8 cellular contexts compared by ENCODE assay signal in the genomic region with DNA sequence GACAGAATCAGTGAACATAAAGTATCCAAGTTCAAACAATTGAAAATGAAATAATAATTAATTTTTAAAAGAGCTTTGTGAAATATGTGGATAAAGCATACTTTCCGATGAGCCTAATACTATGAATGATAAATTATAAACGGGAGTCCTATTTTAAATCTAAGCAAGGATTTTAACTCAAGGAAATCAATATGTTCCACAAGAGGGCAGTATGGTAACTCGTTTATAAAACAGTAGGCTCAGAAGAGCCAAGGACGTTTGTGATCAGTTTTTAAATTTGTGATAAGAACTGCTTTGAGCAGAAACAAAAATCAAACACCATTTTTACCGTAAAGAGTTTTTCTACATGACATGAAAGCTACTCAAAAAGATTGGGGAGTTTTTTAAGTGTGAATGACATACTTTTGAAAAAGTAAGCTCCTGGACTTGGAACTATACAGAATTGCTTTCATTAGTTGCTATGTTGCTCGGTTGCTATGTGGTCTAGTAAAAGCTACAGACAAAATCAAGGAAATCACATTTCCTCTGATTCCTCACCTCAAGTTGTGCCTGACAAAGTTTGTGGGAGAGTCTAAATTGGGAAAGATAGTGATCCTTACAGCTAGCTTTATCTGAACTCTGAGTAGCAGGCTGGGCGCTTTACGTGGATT. TPM values are rescaled to one million over a fixed set of nuclear protein-coding genes. Genes with fewer than 3 reads are reported as not detected.
DNase-seq lines count a peak whose midpoint lies in the region; ATAC-seq, FAIRE-seq and TF ChIP-seq lines count a peak whose summit lies in the region.

No MANE protein-coding gene starts in this region.

- peaks cover 62% of the 10 kb centered on the region for H3K27me3 Mint-ChIP-seq in osteocyte (ENCODE audit: unreplicated experiment)

- H3K4me2 ChIP-seq in BLaER1 treated with 17β-estradiol and CSF1 and Interleukin-3, amounts not matched to agents 10 nM and 100 nM, result peak overlapping the region in 10 of 11 experiments; percentile 0 to 54 (median 36); a peak in 18 of 22 replicates

- FAIRE-seq in RCC 7860 (lab: Jason Lieb, UNC), result peak; percentile 64

- CTCF ChIA-PET in HEK293T (lab: Yijun Ruan, JAX), result interaction anchor here (0.7 to 2.5 kb wide), 12 partner anchors 9 to 177 kb away, joined by 3 to 15 read pairs (median 4); partner anchors contain the start of gene TEKT1

- ATAC-seq in GM21786 (IDR thresholded peaks at IDR 0.05; ENCODE audit: unreplicated experiment), result no peak

- H3K27ac Mint-ChIP-seq in osteocyte (ENCODE audit: unreplicated experiment), result no peak overlapping the region

- 23 to 28% (median 25%) methylated on average over 8 of the region's 8 CpGs for WGBS in stomach, 5 donors

- no peaks in the 10 kb centered on the region for H3K36me3 ChIP-seq in BLaER1 treated with 17β-estradiol and CSF1 and Interleukin-3, amounts not matched to agents 10 nM and 100 nM
- no peaks in the 10 kb centered on the region for H3K36me3 ChIP-seq in stomach

- intact Hi-C loops in stomach (cut with DNase I; ENCODE audit: low total_unique reads), result loop anchor here (10.0 kb wide), 1 partner anchor 179 kb away; no protein-coding TSS in a partner anchor

- no peak overlapping the region for H3K27ac ChIP-seq in BLaER1 treated with 17β-estradiol and CSF1 and Interleukin-3, amounts not matched to agents 10 nM and 100 nM
- no peak overlapping the region for H3K27ac ChIP-seq in stomach

- DNase-seq in HEK293T (ENCODE audit: extremely low spot score) (peak; percentile 21), RCC 7860 (ENCODE audit: low spot score) (peak; percentile 33), fibroblast of gingiva (ENCODE audit: low read depth) (peak; percentile 32), osteocyte (ENCODE audit: extremely low spot score, unreplicated experiment) (no peak), activated gamma-delta T cell treated with Interleukin-2 at 50 U/mL for 16 hours (no peak), stomach (no peak)

- H3K4me3 ChIP-seq in BLaER1 treated with 17β-estradiol and CSF1 and Interleukin-3, amounts not matched to agents 10 nM and 100 nM, result no peak overlapping the region
- H3K4me3 ChIP-seq in stomach, result no peak overlapping the region

- H3K4me1 ChIP-seq in BLaER1 treated with 17β-estradiol and CSF1 and Interleukin-3, amounts not matched to agents 10 nM and 100 nM, result peaks cover 10 to 20% (median 16%) of the 10 kb centered on the region in 10 experiments; a peak in 19 of 20 replicates
- H3K4me1 ChIP-seq in stomach, result peaks cover 0 to 6% (median 0%) of the 10 kb centered on the region in 4 donors

- no peak overlapping the region for H3K9ac ChIP-seq in BLaER1 treated with 17β-estradiol and CSF1 and Interleukin-3, amounts not matched to agents 10 nM and 100 nM

- POLR2A ChIA-PET in HEK293T (lab: Yijun Ruan, JAX), result no interaction called here

- peaks cover 0 to 6% (median 0%) of the 10 kb centered on the region in 11 experiments; a peak in 4 of 22 replicates for H3K9me3 ChIP-seq in BLaER1 treated with 17β-estradiol and CSF1 and Interleukin-3, amounts not matched to agents 10 nM and 100 nM (replicated peaks in 1 of 11)
- H3K9me3 ChIP-seq in stomach, result no peaks in the 10 kb centered on the region

- TF ChIP-seq CTCF in osteocyte (IDR thresholded peaks at IDR 0.05), result peak; percentile 61
- TF ChIP-seq CTCF in stomach (IDR thresholded peaks at IDR 0.05), result peak in 3 of 7 experiments; percentile 39 to 51 (median 44)

- no peaks in the 10 kb centered on the region for H3K36me3 Mint-ChIP-seq in osteocyte (ENCODE audit: unreplicated experiment)

- no peak for TF ChIP-seq EP300 in stomach (IDR thresholded peaks at IDR 0.05)

- no peak overlapping the region for H3K4me3 Mint-ChIP-seq in osteocyte (ENCODE audit: unreplicated experiment)

- H3K9me3 Mint-ChIP-seq in osteocyte (ENCODE audit: unreplicated experiment), result no peaks in the 10 kb centered on the region

- no peaks in the 10 kb centered on the region for H3K4me1 Mint-ChIP-seq in osteocyte (ENCODE audit: unreplicated experiment)

- H4K20me1 ChIP-seq in BLaER1 treated with 17β-estradiol and CSF1 and Interleukin-3, amounts not matched to agents 10 nM and 100 nM, result no peaks in the 10 kb centered on the region

- TF ChIP-seq POLR2A in stomach (IDR thresholded peaks at IDR 0.05), result no peak

- H3K27me3 ChIP-seq in BLaER1 treated with 17β-estradiol and CSF1 and Interleukin-3, amounts not matched to agents 10 nM and 100 nM, result no peaks in the 10 kb centered on the region
- peaks cover 0 to 50% (median 12%) of the 10 kb centered on the region in 3 donors for H3K27me3 ChIP-seq in stomach

TF ChIP-seq in HEK293T, 16 proteins besides CTCF, POLR2A, EP300 and RAD21:
- TF ChIP-seq BHLHE40 (IDR thresholded peaks at IDR 0.05; ENCODE audit: borderline replicate concordance), result no peak
- TF ChIP-seq HDGF (IDR thresholded peaks at IDR 0.05; ENCODE audit: borderline replicate concordance), result no peak
- TF ChIP-seq LEF1 (IDR thresholded peaks at IDR 0.05; ENCODE audit: borderline replicate concordance), result no peak
- TF ChIP-seq FOXM1 (IDR thresholded peaks at IDR 0.05; ENCODE audit: borderline replicate concordance), result no peak
- TF ChIP-seq SUZ12 (IDR thresholded peaks at IDR 0.05), result no peak
- TF ChIP-seq NFRKB (IDR thresholded peaks at IDR 0.05), result no peak
- no peak for TF ChIP-seq CTBP1 (IDR thresholded peaks at IDR 0.05; ENCODE audit: borderline replicate concordance)
- TF ChIP-seq L3MBTL2 (conservative IDR thresholded peaks at IDR 0.05), result no peak
- no peak for TF ChIP-seq TARDBP (IDR thresholded peaks at IDR 0.05)
- no peak for TF ChIP-seq ARNT (IDR thresholded peaks at IDR 0.05)
- no peak for TF ChIP-seq SP1 (IDR thresholded peaks at IDR 0.05)
- TF ChIP-seq, protein P1, sequence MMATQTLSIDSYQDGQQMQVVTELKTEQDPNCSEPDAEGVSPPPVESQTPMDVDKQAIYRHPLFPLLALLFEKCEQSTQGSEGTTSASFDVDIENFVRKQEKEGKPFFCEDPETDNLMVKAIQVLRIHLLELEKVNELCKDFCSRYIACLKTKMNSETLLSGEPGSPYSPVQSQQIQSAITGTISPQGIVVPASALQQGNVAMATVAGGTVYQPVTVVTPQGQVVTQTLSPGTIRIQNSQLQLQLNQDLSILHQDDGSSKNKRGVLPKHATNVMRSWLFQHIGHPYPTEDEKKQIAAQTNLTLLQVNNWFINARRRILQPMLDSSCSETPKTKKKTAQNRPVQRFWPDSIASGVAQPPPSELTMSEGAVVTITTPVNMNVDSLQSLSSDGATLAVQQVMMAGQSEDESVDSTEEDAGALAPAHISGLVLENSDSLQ (IDR thresholded peaks at IDR 0.05), result no peak
- no peak for TF ChIP-seq ZNF384 (IDR thresholded peaks at IDR 0.05)
- TF ChIP-seq FOXK2 (IDR thresholded peaks at IDR 0.05), result no peak
- no peak for TF ChIP-seq ELF4 (IDR thresholded peaks at IDR 0.05)
TF ChIP-seq in HEK293T: peak in this region for 0.

RNA-seq across cellular contexts. Expression of gene TEKT1, which starts 11.8 kb away (rescaled TPM):
- total RNA-seq in osteocyte (not detected in 2 replicates), stomach (1 to 10 TPM in 1 of 5 donors, under 1 TPM in 1, not detected in 3; 0.55 to 2.2 TPM)
- not detected for polyA plus RNA-seq in stomach

Comparison
In these comparisons a context has a peak if more than half of its experiments do, and no peak if none do; other contexts are left out.
1. DNase-seq: peak in HEK293T (single experiment), RCC 7860 (single experiment) and fibroblast of gingiva (single experiment); none in osteocyte (single experiment), activated gamma-delta T cell treated with Interleukin-2 at 50 U/mL for 16 hours (single experiment) and stomach (single experiment).